1 cellular context compared by ENCODE assay signal in genomic region chr16:52861614-52862022, GRCh38.
TF ChIP-seq lines count a peak whose summit lies in the region.

No MANE protein-coding gene starts in this region.

TF ChIP-seq in HepG2, 621 proteins besides CTCF, POLR2A, EP300 and RAD21 (continued from another document):
- TF ChIP-seq HNF1B (CRISPR knock-in tag; IDR thresholded peaks at IDR 0.05) (peak; percentile 56; the same call in 1 of the 2 replicates), ZNF331 (CRISPR knock-in tag; IDR thresholded peaks at IDR 0.05) (0 out of 2 replicates have a peak, but pooled peaks have one; percentile 28), ARID5B (CRISPR knock-in tag; IDR thresholded peaks at IDR 0.05) (0 out of 2 replicates have a peak, but pooled peaks have one; percentile 38), YEATS2 (CRISPR knock-in tag; IDR thresholded peaks at IDR 0.05; ENCODE audit: borderline replicate concordance) (peak; percentile 22; the same call in 1 of the 2 replicates), ZSCAN29 (CRISPR knock-in tag; conservative IDR thresholded peaks at IDR 0.05) (no peak), ZMYM4 (CRISPR knock-in tag; IDR thresholded peaks at IDR 0.05) (peak; percentile 68), HMGXB4 (CRISPR knock-in tag; IDR thresholded peaks at IDR 0.05; ENCODE audit: borderline replicate concordance in 1 of 2, low read depth in 1 of 2) (peak in 1 of 2 experiments; percentile 62; a peak in 2 of 4 replicates), HOXA5 (CRISPR knock-in tag; IDR thresholded peaks at IDR 0.05) (0 out of 2 replicates have a peak, but pooled peaks have one; percentile 32)
